21 cellular contexts compared by ENCODE assay signal in the genomic region with DNA sequence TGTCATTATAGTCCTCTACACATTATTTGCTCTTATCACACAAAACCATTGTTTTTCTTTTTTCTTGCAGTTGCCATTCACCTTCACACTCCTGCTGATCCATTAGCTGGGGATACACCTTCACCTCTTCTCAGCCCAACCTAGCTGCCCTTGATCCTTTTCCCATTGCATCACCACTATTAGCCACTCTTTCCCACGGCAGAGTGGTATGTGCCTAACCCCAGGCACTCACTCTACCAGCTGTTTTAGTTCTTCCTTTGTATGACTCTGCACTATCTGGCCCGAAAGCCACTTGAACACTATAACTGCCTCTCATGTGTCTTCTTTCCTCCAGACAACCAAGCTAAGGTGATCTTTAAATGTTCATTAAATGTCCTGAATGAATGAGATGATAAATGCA.
DNase-seq lines count a peak whose midpoint lies in the region; ATAC-seq and TF ChIP-seq lines count a peak whose summit lies in the region.
"Had no signal": no experiment of that assay in that cellular context is flagged by ENCODE, and none has a peak within 500 bp of the region (broad histone marks: within the 10 kb centered on the region; RNA-seq: fewer than 3 reads in every experiment).

No MANE protein-coding gene starts in this region.

- H3K4me1 Mint-ChIP-seq in stimulated activated naive B cell treated with anti-CD40 and anti-IgM and Interleukin-4, amounts not matched to agents 10 μg/mL and 1 μg/mL and 100 μg/mL, for 72 hours = no peaks in the 10 kb centered on the region
- H3K4me1 Mint-ChIP-seq in chondrocyte (ENCODE audit: low read depth) = no peaks in the 10 kb centered on the region
- H3K4me1 Mint-ChIP-seq: activated CD4-positive, alpha-beta T cell treated with anti-CD3 and anti-CD28 coated beads for 36 hours; CD4-positive, CD25-positive, alpha-beta regulatory T cell; T-helper 17 cell had no signal

- H3K4me3 Mint-ChIP-seq in stimulated activated naive B cell treated with anti-CD40 and anti-IgM and Interleukin-4, amounts not matched to agents 10 μg/mL and 1 μg/mL and 100 μg/mL, for 72 hours = no peak overlapping the region
- H3K4me3 Mint-ChIP-seq in chondrocyte (ENCODE audit: unreplicated experiment) = no peak overlapping the region
- H3K4me3 Mint-ChIP-seq: activated CD4-positive, alpha-beta T cell treated with anti-CD3 and anti-CD28 coated beads for 36 hours; activated naive CD4-positive, alpha-beta T cell treated with anti-CD3 and anti-CD28 coated beads for 36 hours; CD4-positive, CD25-positive, alpha-beta regulatory T cell; T-helper 17 cell had no signal

- in situ Hi-C loops in GM13977 (cut with MboI; ENCODE audit: low pct_unique_long_range_greater_than_20kb, low sequenced_read_pairs, unreplicated experiment) = no loop called here

- no peak overlapping the region for H3K27ac Mint-ChIP-seq in stimulated activated naive B cell treated with anti-CD40 and anti-IgM and Interleukin-4, amounts not matched to agents 10 μg/mL and 1 μg/mL and 100 μg/mL, for 72 hours
- no peak overlapping the region for H3K27ac Mint-ChIP-seq in chondrocyte (ENCODE audit: unreplicated experiment)
- H3K27ac Mint-ChIP-seq: activated CD4-positive, alpha-beta T cell treated with anti-CD3 and anti-CD28 coated beads for 36 hours; activated naive CD4-positive, alpha-beta T cell treated with anti-CD3 and anti-CD28 coated beads for 36 hours; CD4-positive, CD25-positive, alpha-beta regulatory T cell; T-helper 17 cell had no signal

- DNase-seq in ELR (ENCODE audit: low read depth) (peak; percentile 8), NCI-H128 (lab: John Stamatoyannopoulos, UW; ENCODE audit: unreplicated experiment) (peak; percentile 39), OCI-M1 (lab: John Stamatoyannopoulos, UW) (peak; percentile 13), iris pigment epithelial cell (ENCODE audit: low read depth) (peak; percentile 3), GM13977 (ENCODE audit: low spot score) (no peak), chondrocyte (ENCODE audit: low spot score) (no peak)
- no peak for DNase-seq in stimulated activated naive B cell treated with anti-CD40 and anti-IgM and Interleukin-4, amounts not matched to agents 10 μg/mL and 1 μg/mL and 100 μg/mL, for 72 hours
- DNase-seq: activated CD4-positive, alpha-beta T cell treated with anti-CD3 and anti-CD28 coated beads for 36 hours; activated naive CD4-positive, alpha-beta T cell treated with anti-CD3 and anti-CD28 coated beads for 36 hours; activated T-cell treated with anti-CD3 and anti-CD28 coated beads, Interleukin-2, amount 50 U/mL, for 48 hours; CD4-positive, CD25-positive, alpha-beta regulatory T cell; DMS 273 treated with DMSO at 0.1 percent for 48 hours; GF-D8; KBM-7; NCI-H187 treated with DMSO at 0.1 percent for 48 hours; NCI-H524 treated with DMSO at 0.1 percent for 48 hours; nucleus accumbens; stimulated activated CD4-positive, alpha-beta T cell treated with anti-CD3 and anti-CD28 coated beads, Interleukin-1b, Interleukin-23, amount 100 ng/mL, for 48 hours; T-helper 17 cell; upper lobe of right lung had no signal

- TF ChIP-seq CTCF in GM13977 (IDR thresholded peaks at IDR 0.05; ENCODE audit: extremely low read depth, insufficient read depth, missing control alignments) (no peak), chondrocyte (IDR thresholded peaks at IDR 0.05) (no peak)

- H3K36me3 Mint-ChIP-seq in stimulated activated naive B cell treated with anti-CD40 and anti-IgM and Interleukin-4, amounts not matched to agents 10 μg/mL and 1 μg/mL and 100 μg/mL, for 72 hours = no peaks in the 10 kb centered on the region
- H3K36me3 Mint-ChIP-seq in chondrocyte (ENCODE audit: low read depth) = no peaks in the 10 kb centered on the region
- H3K36me3 Mint-ChIP-seq: CD4-positive, CD25-positive, alpha-beta regulatory T cell had no signal

- H3K9me3 Mint-ChIP-seq in stimulated activated naive B cell treated with anti-CD40 and anti-IgM and Interleukin-4, amounts not matched to agents 10 μg/mL and 1 μg/mL and 100 μg/mL, for 72 hours = peaks cover 0 to 6% of the 10 kb centered on the region in 2 donors
- H3K9me3 Mint-ChIP-seq in chondrocyte (ENCODE audit: low read depth) = peaks cover 6% of the 10 kb centered on the region

- peaks cover 0 to 5% of the 10 kb centered on the region in 2 donors for H3K27me3 Mint-ChIP-seq in stimulated activated naive B cell treated with anti-CD40 and anti-IgM and Interleukin-4, amounts not matched to agents 10 μg/mL and 1 μg/mL and 100 μg/mL, for 72 hours
- H3K27me3 Mint-ChIP-seq in chondrocyte (ENCODE audit: low read depth) = peaks cover 24% of the 10 kb centered on the region
- H3K27me3 Mint-ChIP-seq: CD4-positive, CD25-positive, alpha-beta regulatory T cell; T-helper 17 cell had no signal

- ATAC-seq in HG03457 (IDR thresholded peaks at IDR 0.05; ENCODE audit: unreplicated experiment) = no peak
- ATAC-seq in stimulated activated naive B cell treated with anti-CD40 and anti-IgM and Interleukin-4, amounts not matched to agents 10 μg/mL and 1 μg/mL and 100 μg/mL, for 72 hours (replicated peaks) = no peak
- ATAC-seq: activated CD4-positive, alpha-beta T cell treated with anti-CD3 and anti-CD28 coated beads for 36 hours; T-helper 17 cell; upper lobe of right lung had no signal

Comparison
In these comparisons a context has a peak if more than half of its experiments do, and no peak if none do; other contexts are left out.
1. DNase-seq: peak in ELR (single experiment), NCI-H128 (single experiment), OCI-M1 (single experiment) and iris pigment epithelial cell (single experiment); none in GM13977 (single experiment), stimulated activated naive B cell treated with anti-CD40 and anti-IgM and Interleukin-4, amounts not matched to agents 10 μg/mL and 1 μg/mL and 100 μg/mL, for 72 hours (single experiment) and chondrocyte (single experiment).